In the genomic region with DNA sequence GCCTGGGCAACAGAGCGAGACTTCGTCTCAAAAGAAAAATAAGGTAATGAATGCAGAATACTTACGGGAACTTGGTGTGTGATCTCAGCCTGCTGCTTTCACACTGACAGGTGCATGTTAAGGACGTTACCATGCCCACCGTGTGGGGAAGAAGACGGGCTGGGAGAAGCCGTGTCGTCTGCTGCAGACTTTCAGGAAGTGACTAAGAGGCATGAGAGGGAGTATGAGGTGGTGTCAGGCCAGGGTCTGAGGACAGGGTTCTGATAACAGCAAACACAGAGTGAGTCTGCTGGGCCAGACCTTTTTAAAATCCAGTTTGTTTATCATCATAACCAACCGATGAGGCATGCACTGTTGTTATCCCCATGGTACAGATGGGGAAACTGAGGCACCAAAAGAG, we compare ENCODE assay signal across 19 cellular contexts. TPM values are rescaled to one million over a fixed set of nuclear protein-coding genes. Genes with fewer than 3 reads are reported as not detected.
DNase-seq lines count a peak whose midpoint lies in the region; ATAC-seq and TF ChIP-seq lines count a peak whose summit lies in the region.
"Had no signal": no experiment of that assay in that cellular context is flagged by ENCODE, and none has a peak within 500 bp of the region (broad histone marks: within the 10 kb centered on the region; RNA-seq: fewer than 3 reads in every experiment).

No MANE protein-coding gene starts in this region.

- no peaks in the 10 kb centered on the region for H3F3A ChIP-seq in PC-3 (ENCODE audit: low read length, unreplicated experiment)

- H3K4me3 ChIP-seq in PC-3 (ENCODE audit: low read length) (no peak overlapping the region), cardiac fibroblast (replicated peaks in 1 of 2; ENCODE audit: low read depth in 2 of 2, low read length in 2 of 2) (no peak overlapping the region)
- H3K4me3 ChIP-seq: A549 had no signal

- no peaks in the 10 kb centered on the region for H3K9me3 ChIP-seq in PC-3 (ENCODE audit: low read length)
- H3K9me3 ChIP-seq: A549 had no signal

- DNase-seq in activated CD4-positive, CD25-positive, alpha-beta regulatory T cell treated with anti-CD3 and anti-CD28 coated beads, Interleukin-2, amount 50 U/mL, for 72 hours: no peak
- peak; percentile 15 for DNase-seq in PC-3
- peak; percentile 33 to 53 for DNase-seq in cardiac fibroblast (ENCODE audit: low read depth in 2 of 2)
- DNase-seq in stimulated activated CD4-positive, alpha-beta T cell treated with anti-CD3 and anti-CD28 coated beads, Interleukin-1b, Interleukin-23, amount 100 ng/mL, for 48 hours: peak; percentile 68
- no peak for DNase-seq in posterior vena cava (ENCODE audit: low spot score)
- DNase-seq in amniotic stem cell (lab: John Stamatoyannopoulos, UW): no peak
- DNase-seq: activated CD4-positive, alpha-beta T cell treated with anti-CD3 and anti-CD28 coated beads, Interleukin-2, amount 10 ng/mL, durations not matched to agents 7 days and 5 days; Calu3; effector CD8-positive, alpha-beta T cell; NCI-H1436 treated with DMSO at 0.1 percent for 48 hours; NCI-H774 had no signal

- TSS peak; percentile 16 for BruUV-seq in PC-3 (replicated peaks; lab: Mats Ljungman, UMichigan)

- no peaks in the 10 kb centered on the region for H3K79me2 ChIP-seq in PC-3 (ENCODE audit: low read length)

- no peak overlapping the region for H3K4me2 ChIP-seq in PC-3 (ENCODE audit: low read length)
- H3K4me2 ChIP-seq: A549 had no signal

- H3K27ac ChIP-seq in PC-3 (ENCODE audit: low read length): no peak overlapping the region
- H3K27ac ChIP-seq: A549 had no signal

- intact Hi-C loops in PC-3 (cut with micrococcal nuclease) (no loop called here), posterior vena cava (cut with DNase I) (no loop called here)

- no peaks in the 10 kb centered on the region; the same call in 1 of the 2 replicates for H3K4me1 ChIP-seq in PC-3 (ENCODE audit: insufficient read depth, low read length)
- H3K4me1 ChIP-seq: A549 had no signal

- no peak overlapping the region for H3K9ac ChIP-seq in PC-3 (ENCODE audit: low read length)

- no peaks in the 10 kb centered on the region for H3K9me2 ChIP-seq in PC-3 (replicated peaks; ENCODE audit: low read length)

- peak; percentile 82 to 86 for ATAC-seq in activated CD4-positive, CD25-positive, alpha-beta regulatory T cell treated with anti-CD3 and anti-CD28 coated beads, Interleukin-2, amount 50 U/mL, for 24 hours
- ATAC-seq in PC-3 (peak; percentile 83), HG03432 (IDR thresholded peaks at IDR 0.05; ENCODE audit: unreplicated experiment) (no peak)

- POLR2A ChIA-PET in PC-3 (lab: Charles Lee; ENCODE audit: unreplicated experiment): no interaction called here

- peaks cover 11% of the 10 kb centered on the region for H3K36me3 ChIP-seq in PC-3 (ENCODE audit: low read depth, low read length)

- CTCF ChIA-PET in PC-3 (lab: Charles Lee): no interaction called here

- no peak overlapping the region for H2AFZ ChIP-seq in PC-3 (ENCODE audit: low read length)

- H3K27me3 ChIP-seq in PC-3 (ENCODE audit: low read length): no peaks in the 10 kb centered on the region

- no peaks in the 10 kb centered on the region for H4K20me1 ChIP-seq in PC-3 (ENCODE audit: low read length)

- TF ChIP-seq CTCF in PC-3 (conservative IDR thresholded peaks at IDR 0.05; ENCODE audit: low read depth, low read length) (no peak), cardiac fibroblast (IDR thresholded peaks at IDR 0.05; ENCODE audit: low read depth, low read length) (no peak)

RNA-seq across cellular contexts. Expression of gene GALP, which starts 13.6 kb away (rescaled TPM):
- total RNA-seq in PC-3 (2014; rRNA removed): not detected in 2 replicates
- total RNA-seq in posterior vena cava: not detected
- total RNA-seq: activated CD4-positive, alpha-beta T cell treated with anti-CD3 and anti-CD28 coated beads, Interleukin-2, amount 10 ng/mL, durations not matched to agents 7 days and 5 days; Calu3; H1; natural killer cell treated with Interleukin-12 subunit alpha and Interleukin-12 subunit beta and Interleukin-15 and Interleukin-18, amount 100 ng/mL, for 72 hours; skeletal muscle tissue; ureter had no signal

RNA-seq across cellular contexts. Expression of gene ZNF444, which starts 21.2 kb away (rescaled TPM):
- total RNA-seq in PC-3 (2014; rRNA removed) (40.0 and 65.0 TPM in 2 replicates), posterior vena cava (10 to 100 TPM; 17.8 to 23.8 TPM)

RNA-seq across cellular contexts. Expression of gene ZSCAN5B, which starts 35.3 kb away (rescaled TPM):
- total RNA-seq in PC-3 (2014; rRNA removed): not detected in 2 replicates
- not detected for total RNA-seq in posterior vena cava
- total RNA-seq: activated CD4-positive, alpha-beta T cell treated with anti-CD3 and anti-CD28 coated beads, Interleukin-2, amount 10 ng/mL, durations not matched to agents 7 days and 5 days; Calu3; frontal cortex; H1; natural killer cell treated with Interleukin-12 subunit alpha and Interleukin-12 subunit beta and Interleukin-15 and Interleukin-18, amount 100 ng/mL, for 72 hours; ureter had no signal

RNA-seq across cellular contexts. Expression of gene ZSCAN5C, which starts 39.8 kb away (rescaled TPM):
- total RNA-seq in PC-3 (2014; rRNA removed) (not detected in 2 replicates), posterior vena cava (not detected)
- total RNA-seq: activated CD4-positive, alpha-beta T cell treated with anti-CD3 and anti-CD28 coated beads, Interleukin-2, amount 10 ng/mL, durations not matched to agents 7 days and 5 days; Calu3; frontal cortex; H1; natural killer cell treated with Interleukin-12 subunit alpha and Interleukin-12 subunit beta and Interleukin-15 and Interleukin-18, amount 100 ng/mL, for 72 hours; skeletal muscle tissue; ureter had no signal

RNA-seq across cellular contexts. Expression of gene ZNF787, which starts 41.2 kb away (rescaled TPM):
- total RNA-seq in PC-3 (2014; rRNA removed): 111 and 185 TPM in 2 replicates
- 10 to 100 TPM; 19.0 to 24.7 TPM for total RNA-seq in posterior vena cava

Comparison
In these comparisons a context has a peak if more than half of its experiments do, and no peak if none do; other contexts are left out.
1. DNase-seq: peak in PC-3 (single experiment), cardiac fibroblast (2 of 2) and stimulated activated CD4-positive, alpha-beta T cell treated with anti-CD3 and anti-CD28 coated beads, Interleukin-1b, Interleukin-23, amount 100 ng/mL, for 48 hours (single experiment); none in activated CD4-positive, CD25-positive, alpha-beta regulatory T cell treated with anti-CD3 and anti-CD28 coated beads, Interleukin-2, amount 50 U/mL, for 72 hours (single experiment), posterior vena cava (single experiment) and amniotic stem cell (single experiment).